Comparison of ENCODE assay signal across 9 cellular contexts in the genomic region with DNA sequence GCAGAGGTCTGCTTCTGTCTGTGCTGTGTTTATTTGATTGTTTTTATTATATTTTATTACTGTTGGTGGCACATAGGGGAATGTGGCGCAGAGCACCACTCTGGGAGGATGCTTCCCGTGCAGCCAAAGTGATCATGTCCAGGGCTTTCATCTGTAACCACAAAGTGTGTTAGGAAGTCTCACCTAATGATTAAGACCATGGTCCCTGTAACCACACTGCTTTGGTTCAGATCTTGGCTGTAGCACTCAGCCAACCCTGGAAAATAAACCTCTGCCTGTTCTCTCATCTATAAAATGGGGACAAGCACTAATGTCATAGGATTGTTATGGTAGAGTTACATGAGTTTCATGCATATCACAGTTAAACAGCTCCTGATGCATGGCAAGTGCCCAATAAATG. TPM values are rescaled to one million over a fixed set of nuclear protein-coding genes. Genes with fewer than 3 reads are reported as not detected.
DNase-seq lines count a peak whose midpoint lies in the region; ATAC-seq and TF ChIP-seq lines count a peak whose summit lies in the region.
"Had no signal": no experiment of that assay in that cellular context is flagged by ENCODE, and none has a peak within 500 bp of the region (broad histone marks: within the 10 kb centered on the region; RNA-seq: fewer than 3 reads in every experiment).

No MANE protein-coding gene starts in this region.

- TF ChIP-seq CTCF in thoracic aorta (IDR thresholded peaks at IDR 0.05), result no peak

- H3K27me3 Mint-ChIP-seq in activated T-cell treated with anti-CD3 and anti-CD28 coated beads, Interleukin-2, amount 50 U/mL, for 24 hours, result no peaks in the 10 kb centered on the region
- H3K27me3 Mint-ChIP-seq in activated naive CD8-positive, alpha-beta T cell treated with anti-CD3 and anti-CD28 coated beads, Interleukin-2, amount 50 U/mL, for 24 hours, result no peaks in the 10 kb centered on the region

- H3K27ac Mint-ChIP-seq in activated T-cell treated with anti-CD3 and anti-CD28 coated beads, Interleukin-2, amount 50 U/mL, for 24 hours, result peak overlapping the region; percentile 96
- H3K27ac Mint-ChIP-seq in activated naive CD8-positive, alpha-beta T cell treated with anti-CD3 and anti-CD28 coated beads, Interleukin-2, amount 50 U/mL, for 24 hours, result peak overlapping the region; percentile 91

- H3K9me3 Mint-ChIP-seq in activated T-cell treated with anti-CD3 and anti-CD28 coated beads, Interleukin-2, amount 50 U/mL, for 24 hours, result peaks cover 12% of the 10 kb centered on the region
- peaks cover 4% of the 10 kb centered on the region for H3K9me3 Mint-ChIP-seq in activated naive CD8-positive, alpha-beta T cell treated with anti-CD3 and anti-CD28 coated beads, Interleukin-2, amount 50 U/mL, for 24 hours

- H3K4me3 ChIP-seq in thoracic aorta, result peak overlapping the region; percentile 87

- peak overlapping the region; percentile 96 for H3K4me3 Mint-ChIP-seq in activated T-cell treated with anti-CD3 and anti-CD28 coated beads, Interleukin-2, amount 50 U/mL, for 24 hours
- H3K4me3 Mint-ChIP-seq in activated naive CD8-positive, alpha-beta T cell treated with anti-CD3 and anti-CD28 coated beads, Interleukin-2, amount 50 U/mL, for 24 hours, result peak overlapping the region; percentile 97

- H3K36me3 ChIP-seq in thoracic aorta, result no peaks in the 10 kb centered on the region

- no peak overlapping the region for H3K27ac ChIP-seq in thoracic aorta

- H3K4me1 ChIP-seq in thoracic aorta (ENCODE audit: control insufficient read depth in 1 of 2, low read depth in 2 of 2), result peaks cover 13 to 48% of the 10 kb centered on the region in 2 donors

- peaks cover 82% of the 10 kb centered on the region for H3K36me3 Mint-ChIP-seq in activated T-cell treated with anti-CD3 and anti-CD28 coated beads, Interleukin-2, amount 50 U/mL, for 24 hours (ENCODE audit: low read depth)
- H3K36me3 Mint-ChIP-seq in activated naive CD8-positive, alpha-beta T cell treated with anti-CD3 and anti-CD28 coated beads, Interleukin-2, amount 50 U/mL, for 24 hours (ENCODE audit: low read depth), result peaks cover 53% of the 10 kb centered on the region

- peaks cover 78% of the 10 kb centered on the region for H3K4me1 Mint-ChIP-seq in activated T-cell treated with anti-CD3 and anti-CD28 coated beads, Interleukin-2, amount 50 U/mL, for 24 hours (ENCODE audit: low read depth)
- peaks cover 79% of the 10 kb centered on the region for H3K4me1 Mint-ChIP-seq in activated naive CD8-positive, alpha-beta T cell treated with anti-CD3 and anti-CD28 coated beads, Interleukin-2, amount 50 U/mL, for 24 hours

- no peak for DNase-seq in activated T-cell treated with anti-CD3 and anti-CD28 coated beads, Interleukin-2, amount 50 U/mL, for 24 hours
- DNase-seq in activated T-cell treated with anti-CD3 and anti-CD28 coated beads for 4 hours (no peak), kidney tubule cell (ENCODE audit: low spot score) (peak; percentile 65), thoracic aorta (ENCODE audit: low spot score) (no peak), DMS79 (lab: John Stamatoyannopoulos, UW) (no peak), H4 (ENCODE audit: low spot score) (no peak)
- no peak for DNase-seq in activated naive CD8-positive, alpha-beta T cell treated with anti-CD3 and anti-CD28 coated beads, Interleukin-2, amount 50 U/mL, for 24 hours
- DNase-seq: NCI-H82 had no signal

- H3K27me3 ChIP-seq in thoracic aorta (replicated peaks; ENCODE audit: insufficient read depth), result no peaks in the 10 kb centered on the region

- no peak for ATAC-seq in activated naive CD8-positive, alpha-beta T cell treated with anti-CD3 and anti-CD28 coated beads, Interleukin-2, amount 50 U/mL, for 24 hours
- ATAC-seq in thoracic aorta (ENCODE audit: insufficient number of reproducible peaks, low FRiP score, low read depth) (no peak), GM19467 (IDR thresholded peaks at IDR 0.05; ENCODE audit: unreplicated experiment) (no peak)

- no peaks in the 10 kb centered on the region for H3K9me3 ChIP-seq in thoracic aorta

RNA-seq across cellular contexts. Expression of gene RESF1, which starts 1.9 kb away (rescaled TPM):
- total RNA-seq in thoracic aorta, result 100 to 1,000 TPM in 1 of 2 donors, 10 to 100 TPM in 1; 53.2 to 112 TPM
- total RNA-seq in H4 (2014; rRNA removed; shearing (Covaris generic)), result 14.3 and 14.5 TPM in 2 replicates
